1 cellular context compared by ENCODE assay signal in the genomic region with DNA sequence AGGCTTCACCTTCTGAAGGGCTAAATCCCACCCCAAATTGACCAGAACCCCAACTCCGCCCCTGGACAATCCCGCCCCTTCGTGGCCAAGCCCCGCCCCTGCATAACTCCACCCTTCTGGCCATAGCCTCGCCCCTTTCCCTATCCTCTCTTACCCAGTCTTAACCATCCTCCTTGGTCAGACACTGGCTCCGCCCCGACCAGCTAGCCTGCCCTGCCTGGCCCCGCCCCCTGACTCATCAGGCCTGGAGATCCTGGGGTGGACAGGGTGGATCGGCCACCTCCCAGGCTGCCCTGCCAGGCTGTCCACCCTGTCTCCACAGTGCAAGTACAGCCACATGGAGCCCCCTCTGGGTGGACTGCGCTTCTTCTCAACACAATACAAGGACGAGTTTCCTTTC.
A peak's percentile ranks its signal among the peaks of the same experiment; 100 is the strongest.
TF ChIP-seq lines count a peak whose summit lies in the region.

No MANE protein-coding gene starts in this region.

TF ChIP-seq in K562, 482 proteins besides CTCF, POLR2A, EP300 and RAD21 (continued from another document and continues in another):
- TF ChIP-seq HNRNPL (IDR thresholded peaks at IDR 0.05; ENCODE audit: low read depth, low read length): no peak
- TF ChIP-seq HDAC2 (IDR thresholded peaks at IDR 0.05): no peak
- TF ChIP-seq, protein P1, sequence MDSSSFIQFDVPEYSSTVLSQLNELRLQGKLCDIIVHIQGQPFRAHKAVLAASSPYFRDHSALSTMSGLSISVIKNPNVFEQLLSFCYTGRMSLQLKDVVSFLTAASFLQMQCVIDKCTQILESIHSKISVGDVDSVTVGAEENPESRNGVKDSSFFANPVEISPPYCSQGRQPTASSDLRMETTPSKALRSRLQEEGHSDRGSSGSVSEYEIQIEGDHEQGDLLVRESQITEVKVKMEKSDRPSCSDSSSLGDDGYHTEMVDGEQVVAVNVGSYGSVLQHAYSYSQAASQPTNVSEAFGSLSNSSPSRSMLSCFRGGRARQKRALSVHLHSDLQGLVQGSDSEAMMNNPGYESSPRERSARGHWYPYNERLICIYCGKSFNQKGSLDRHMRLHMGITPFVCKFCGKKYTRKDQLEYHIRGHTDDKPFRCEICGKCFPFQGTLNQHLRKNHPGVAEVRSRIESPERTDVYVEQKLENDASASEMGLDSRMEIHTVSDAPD (CRISPR knock-in tag; IDR thresholded peaks at IDR 0.05): no peak
- TF ChIP-seq ATF1 (CRISPR knock-in tag; IDR thresholded peaks at IDR 0.05): no peak
- no peak for TF ChIP-seq ATF1 (tag; IDR thresholded peaks at IDR 0.05)
- TF ChIP-seq ZNF644 (tag; IDR thresholded peaks at IDR 0.05; ENCODE audit: low read depth): no peak
- no peak for TF ChIP-seq POLR2AphosphoS5 (IDR thresholded peaks at IDR 0.05; ENCODE audit: control insufficient read depth, insufficient read depth, low read depth, low read length)
- no peak for TF ChIP-seq ZNF445 (CRISPR knock-in tag; IDR thresholded peaks at IDR 0.05; ENCODE audit: low read depth)
- TF ChIP-seq ELK3 (CRISPR knock-in tag; IDR thresholded peaks at IDR 0.05): no peak
- TF ChIP-seq, protein P2, sequence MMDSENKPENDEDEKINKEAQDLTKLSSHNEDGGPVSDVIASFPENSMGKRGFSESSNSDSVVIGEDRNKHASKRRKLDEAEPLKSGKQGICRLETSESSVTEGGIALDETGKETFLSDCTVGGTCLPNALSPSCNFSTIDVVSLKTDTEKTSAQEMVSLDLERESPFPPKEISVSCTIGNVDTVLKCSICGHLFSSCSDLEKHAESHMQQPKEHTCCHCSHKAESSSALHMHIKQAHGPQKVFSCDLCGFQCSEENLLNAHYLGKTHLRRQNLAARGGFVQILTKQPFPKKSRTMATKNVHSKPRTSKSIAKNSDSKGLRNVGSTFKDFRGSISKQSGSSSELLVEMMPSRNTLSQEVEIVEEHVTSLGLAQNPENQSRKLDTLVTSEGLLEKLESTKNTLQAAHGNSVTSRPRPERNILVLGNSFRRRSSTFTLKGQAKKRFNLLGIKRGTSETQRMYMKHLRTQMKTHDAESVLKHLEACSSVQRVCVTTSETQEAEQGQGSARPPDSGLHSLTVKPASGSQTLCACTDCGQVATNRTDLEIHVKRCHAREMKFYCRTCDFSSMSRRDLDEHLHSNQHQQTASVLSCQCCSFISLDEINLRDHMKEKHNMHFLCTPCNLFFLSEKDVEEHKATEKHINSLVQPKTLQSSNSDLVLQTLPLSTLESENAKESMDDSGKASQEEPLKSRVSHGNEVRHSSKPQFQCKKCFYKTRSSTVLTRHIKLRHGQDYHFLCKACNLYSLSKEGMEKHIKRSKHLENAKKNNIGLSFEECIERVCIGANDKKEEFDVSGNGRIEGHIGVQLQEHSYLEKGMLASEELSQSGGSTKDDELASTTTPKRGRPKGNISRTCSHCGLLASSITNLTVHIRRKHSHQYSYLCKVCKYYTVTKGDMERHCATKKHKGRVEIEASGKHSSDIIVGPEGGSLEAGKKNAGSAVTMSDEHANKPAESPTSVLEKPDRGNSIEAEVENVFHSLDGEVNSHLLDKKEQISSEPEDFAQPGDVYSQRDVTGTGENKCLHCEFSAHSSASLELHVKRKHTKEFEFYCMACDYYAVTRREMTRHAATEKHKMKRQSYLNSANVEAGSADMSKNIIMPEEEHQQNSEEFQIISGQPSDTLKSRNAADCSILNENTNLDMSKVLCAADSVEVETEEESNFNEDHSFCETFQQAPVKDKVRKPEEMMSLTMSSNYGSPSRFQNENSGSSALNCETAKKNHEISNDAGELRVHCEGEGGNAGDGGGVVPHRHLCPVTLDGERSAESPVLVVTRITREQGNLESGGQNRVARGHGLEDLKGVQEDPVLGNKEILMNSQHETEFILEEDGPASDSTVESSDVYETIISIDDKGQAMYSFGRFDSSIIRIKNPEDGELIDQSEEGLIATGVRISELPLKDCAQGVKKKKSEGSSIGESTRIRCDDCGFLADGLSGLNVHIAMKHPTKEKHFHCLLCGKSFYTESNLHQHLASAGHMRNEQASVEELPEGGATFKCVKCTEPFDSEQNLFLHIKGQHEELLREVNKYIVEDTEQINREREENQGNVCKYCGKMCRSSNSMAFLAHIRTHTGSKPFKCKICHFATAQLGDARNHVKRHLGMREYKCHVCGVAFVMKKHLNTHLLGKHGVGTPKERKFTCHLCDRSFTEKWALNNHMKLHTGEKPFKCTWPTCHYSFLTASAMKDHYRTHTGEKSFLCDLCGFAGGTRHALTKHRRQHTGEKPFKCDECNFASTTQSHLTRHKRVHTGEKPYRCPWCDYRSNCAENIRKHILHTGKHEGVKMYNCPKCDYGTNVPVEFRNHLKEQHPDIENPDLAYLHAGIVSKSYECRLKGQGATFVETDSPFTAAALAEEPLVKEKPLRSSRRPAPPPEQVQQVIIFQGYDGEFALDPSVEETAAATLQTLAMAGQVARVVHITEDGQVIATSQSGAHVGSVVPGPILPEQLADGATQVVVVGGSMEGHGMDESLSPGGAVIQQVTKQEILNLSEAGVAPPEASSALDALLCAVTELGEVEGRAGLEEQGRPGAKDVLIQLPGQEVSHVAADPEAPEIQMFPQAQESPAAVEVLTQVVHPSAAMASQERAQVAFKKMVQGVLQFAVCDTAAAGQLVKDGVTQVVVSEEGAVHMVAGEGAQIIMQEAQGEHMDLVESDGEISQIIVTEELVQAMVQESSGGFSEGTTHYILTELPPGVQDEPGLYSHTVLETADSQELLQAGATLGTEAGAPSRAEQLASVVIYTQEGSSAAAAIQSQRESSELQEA (IDR thresholded peaks at IDR 0.05; ENCODE audit: low read depth): no peak
- TF ChIP-seq TCFL5 (CRISPR knock-in tag; conservative IDR thresholded peaks at IDR 0.05): no peak
- TF ChIP-seq POLR3A (IDR thresholded peaks at IDR 0.05; ENCODE audit: borderline replicate concordance, extremely low read depth, insufficient read depth, insufficient read length): no peak
- TF ChIP-seq ZNF41 (CRISPR knock-in tag; conservative IDR thresholded peaks at IDR 0.05): no peak
- TF ChIP-seq, protein P3, sequence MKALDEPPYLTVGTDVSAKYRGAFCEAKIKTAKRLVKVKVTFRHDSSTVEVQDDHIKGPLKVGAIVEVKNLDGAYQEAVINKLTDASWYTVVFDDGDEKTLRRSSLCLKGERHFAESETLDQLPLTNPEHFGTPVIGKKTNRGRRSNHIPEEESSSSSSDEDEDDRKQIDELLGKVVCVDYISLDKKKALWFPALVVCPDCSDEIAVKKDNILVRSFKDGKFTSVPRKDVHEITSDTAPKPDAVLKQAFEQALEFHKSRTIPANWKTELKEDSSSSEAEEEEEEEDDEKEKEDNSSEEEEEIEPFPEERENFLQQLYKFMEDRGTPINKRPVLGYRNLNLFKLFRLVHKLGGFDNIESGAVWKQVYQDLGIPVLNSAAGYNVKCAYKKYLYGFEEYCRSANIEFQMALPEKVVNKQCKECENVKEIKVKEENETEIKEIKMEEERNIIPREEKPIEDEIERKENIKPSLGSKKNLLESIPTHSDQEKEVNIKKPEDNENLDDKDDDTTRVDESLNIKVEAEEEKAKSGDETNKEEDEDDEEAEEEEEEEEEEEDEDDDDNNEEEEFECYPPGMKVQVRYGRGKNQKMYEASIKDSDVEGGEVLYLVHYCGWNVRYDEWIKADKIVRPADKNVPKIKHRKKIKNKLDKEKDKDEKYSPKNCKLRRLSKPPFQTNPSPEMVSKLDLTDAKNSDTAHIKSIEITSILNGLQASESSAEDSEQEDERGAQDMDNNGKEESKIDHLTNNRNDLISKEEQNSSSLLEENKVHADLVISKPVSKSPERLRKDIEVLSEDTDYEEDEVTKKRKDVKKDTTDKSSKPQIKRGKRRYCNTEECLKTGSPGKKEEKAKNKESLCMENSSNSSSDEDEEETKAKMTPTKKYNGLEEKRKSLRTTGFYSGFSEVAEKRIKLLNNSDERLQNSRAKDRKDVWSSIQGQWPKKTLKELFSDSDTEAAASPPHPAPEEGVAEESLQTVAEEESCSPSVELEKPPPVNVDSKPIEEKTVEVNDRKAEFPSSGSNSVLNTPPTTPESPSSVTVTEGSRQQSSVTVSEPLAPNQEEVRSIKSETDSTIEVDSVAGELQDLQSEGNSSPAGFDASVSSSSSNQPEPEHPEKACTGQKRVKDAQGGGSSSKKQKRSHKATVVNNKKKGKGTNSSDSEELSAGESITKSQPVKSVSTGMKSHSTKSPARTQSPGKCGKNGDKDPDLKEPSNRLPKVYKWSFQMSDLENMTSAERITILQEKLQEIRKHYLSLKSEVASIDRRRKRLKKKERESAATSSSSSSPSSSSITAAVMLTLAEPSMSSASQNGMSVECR (CRISPR knock-in tag; IDR thresholded peaks at IDR 0.05): no peak
- no peak for TF ChIP-seq TAF15 (IDR thresholded peaks at IDR 0.05; ENCODE audit: low read depth, low read length)
- TF ChIP-seq ZNF165 (CRISPR knock-in tag; IDR thresholded peaks at IDR 0.05; ENCODE audit: borderline replicate concordance): no peak
- TF ChIP-seq ZFP1 (CRISPR knock-in tag; IDR thresholded peaks at IDR 0.05): no peak
- TF ChIP-seq DPF2 (IDR thresholded peaks at IDR 0.05): peak; percentile 33; the same call in 1 of the 2 replicates
- no peak for TF ChIP-seq ZNF274 (IDR thresholded peaks at IDR 0.05; ENCODE audit: borderline replicate concordance, low read depth, low read length)
- TF ChIP-seq REST (CRISPR knock-in tag; IDR thresholded peaks at IDR 0.05; ENCODE audit: low read depth): 0 out of 2 replicates have a peak, but pooled peaks have one; percentile 61
- no peak for TF ChIP-seq SIN3A (IDR thresholded peaks at IDR 0.05; ENCODE audit: borderline replicate concordance in 2 of 2, control insufficient read depth in 1 of 2, low read depth in 2 of 2, low read length in 2 of 2)
- peak; percentile 75 for TF ChIP-seq FOSL1 (tag; conservative IDR thresholded peaks at IDR 0.05)
- no peak for TF ChIP-seq PHF8 (IDR thresholded peaks at IDR 0.05; ENCODE audit: borderline replicate concordance, low read length)
- TF ChIP-seq JUND (IDR thresholded peaks at IDR 0.05; ENCODE audit: borderline replicate concordance, low read depth, low read length): peak; percentile 88
- peak; percentile 76; the same call in 1 of the 3 replicates for TF ChIP-seq JUND (tag; IDR thresholded peaks at IDR 0.05; ENCODE audit: borderline replicate concordance, low read depth, low read length)
- TF ChIP-seq STAT6 (CRISPR knock-in tag; IDR thresholded peaks at IDR 0.05): no peak
- no peak for TF ChIP-seq ZNF586 (CRISPR knock-in tag; conservative IDR thresholded peaks at IDR 0.05)
- TF ChIP-seq MITF (IDR thresholded peaks at IDR 0.05): no peak
- no peak; the same call in 1 of the 2 replicates for TF ChIP-seq ATF7 (IDR thresholded peaks at IDR 0.05)
